Comparison of ENCODE assay signal across 32 cellular contexts in genomic region chr1:117130526-117130925, GRCh38.
"Had no signal": no experiment of that assay in that cellular context is flagged by ENCODE, and none has a peak within 500 bp of the region (broad histone marks: within the 10 kb centered on the region; RNA-seq: fewer than 3 reads in every experiment).

No MANE protein-coding gene starts in this region.

- H3K27ac ChIP-seq: adrenal gland, ascending aorta, body of pancreas, brain microvascular endothelial cell, breast epithelium, cardiac muscle cell had no signal

- H3K36me3 ChIP-seq: adrenal gland, ascending aorta, brain microvascular endothelial cell, breast epithelium, cardiac muscle cell had no signal

- H3K9me3 ChIP-seq: adrenal gland, ascending aorta, body of pancreas, breast epithelium had no signal

- H3K4me1 ChIP-seq: adrenal gland, breast epithelium had no signal

- H3K4me3 ChIP-seq: adrenal gland, ascending aorta, body of pancreas, breast epithelium, cardiac muscle cell had no signal

- DNase-seq: activated effector memory CD4-positive, alpha-beta T cell treated with anti-CD3 and anti-CD28 coated beads, Interleukin-2, amount 50 U/mL, for 16 hours; activated effector memory CD4-positive, alpha-beta T cell treated with Interleukin-2 at 50 U/mL for 16 hours; activated gamma-delta T cell; activated gamma-delta T cell treated with Interleukin-2 at 50 U/mL for 16 hours; activated naive CD4-positive, alpha-beta T cell; activated naive CD4-positive, alpha-beta T cell treated with anti-CD3 and anti-CD28 coated beads for 36 hours; activated naive CD4-positive, alpha-beta T cell treated with anti-CD3 and anti-CD28 coated beads, Interleukin-2, amount 10 ng/mL, durations not matched to agents 7 days and 5 days; activated naive CD4-positive, alpha-beta T cell treated with anti-CD3 and anti-CD28 coated beads, Interleukin-2, amount 50 U/mL, for 16 hours; activated naive CD4-positive, alpha-beta T cell treated with Interleukin-2 at 50 U/mL for 16 hours; activated naive CD8-positive, alpha-beta T cell treated with anti-CD3 and anti-CD28 coated beads for 36 hours; activated naive CD8-positive, alpha-beta T cell treated with anti-CD3 and anti-CD28 coated beads, Interleukin-2, amount 10 ng/mL, durations not matched to agents 7 days and 5 days; activated naive CD8-positive, alpha-beta T cell treated with anti-CD3 and anti-CD28 coated beads, Interleukin-2, amount 50 U/mL, for 24 hours; activated T-cell treated with anti-CD3 and anti-CD28 coated beads, Interleukin-2, amount 50 U/mL, for 1 hour; activated T-cell treated with anti-CD3 and anti-CD28 coated beads, Interleukin-2, amount 50 U/mL, for 24 hours; activated T-cell treated with anti-CD3 and anti-CD28 coated beads, Interleukin-2, amount 50 U/mL, for 4 hours; activated T-cell treated with anti-CD3 and anti-CD28 coated beads, Interleukin-2, amount 50 U/mL, for 48 hours; activated T-cell treated with anti-CD3 and anti-CD28 coated beads, Interleukin-2, amount 50 U/mL, for 72 hours; adrenal gland; amniotic stem cell; amygdala; anterior cingulate cortex; aorta; body of pancreas; brain microvascular endothelial cell; caudate nucleus; central memory CD4-positive, alpha-beta T cell; cerebellar nuclear complex had no signal

- H3K27me3 ChIP-seq: adrenal gland, ascending aorta, body of pancreas, brain microvascular endothelial cell, breast epithelium, cardiac muscle cell had no signal

- ATAC-seq: activated naive CD4-positive, alpha-beta T cell treated with anti-CD3 and anti-CD28 coated beads, Interleukin-2, amount 50 U/mL, for 72 hours; activated naive CD8-positive, alpha-beta T cell treated with anti-CD3 and anti-CD28 coated beads, Interleukin-2, amount 50 U/mL, for 24 hours; activated T-cell treated with anti-CD3 and anti-CD28 coated beads, Interleukin-2, amount 50 U/mL, for 4 hours; activated T-cell treated with anti-CD3 and anti-CD28 coated beads, Interleukin-2, amount 50 U/mL, for 72 hours; activated T-helper 17 cell treated with anti-CD3 and anti-CD28 coated beads, Interleukin-2, amount 50 U/mL, for 72 hours; body of pancreas had no signal
